ENCODE assay signal across 8 cellular contexts in the genomic region with DNA sequence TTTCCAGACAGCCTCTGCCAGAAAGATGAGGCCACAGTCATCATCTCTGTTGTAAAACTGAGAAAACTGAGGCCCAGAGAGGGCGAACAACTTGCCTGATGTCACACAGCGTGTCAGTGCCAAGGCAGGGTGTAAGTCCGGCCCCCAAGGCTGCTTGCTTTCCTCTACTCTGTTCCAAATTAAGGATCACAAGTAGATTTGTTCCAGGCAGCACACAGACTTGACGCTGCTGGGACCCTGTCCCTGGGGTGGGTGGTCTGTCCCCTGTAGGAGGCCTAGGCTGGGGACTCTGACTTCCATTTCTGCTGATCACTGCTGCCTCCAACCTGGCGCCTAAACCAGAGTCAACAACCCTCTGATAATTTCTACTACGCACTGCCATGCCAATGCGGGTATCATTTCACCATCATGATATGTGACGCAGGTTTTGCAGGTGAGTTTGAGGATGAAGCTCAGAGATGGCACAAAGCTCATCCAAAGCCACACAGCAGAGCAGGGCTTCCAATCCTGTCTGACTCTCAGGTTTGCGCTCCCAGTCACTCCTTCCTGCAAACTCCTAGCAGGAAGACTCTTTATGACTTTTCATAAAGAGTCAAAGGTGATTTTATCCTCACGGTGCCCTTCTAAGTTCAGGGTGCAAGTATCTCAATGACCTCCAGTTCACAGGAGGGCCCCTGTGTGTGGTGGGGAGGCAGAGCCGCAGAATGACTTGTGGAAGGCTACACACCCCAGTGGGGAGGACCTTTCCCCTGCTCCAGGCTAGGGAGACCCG. TPM values are rescaled to one million over a fixed set of nuclear protein-coding genes. Genes with fewer than 3 reads are reported as not detected.
A peak's percentile ranks its signal among the peaks of the same experiment; 100 is the strongest.
DNase-seq lines count a peak whose midpoint lies in the region; ATAC-seq, FAIRE-seq and TF ChIP-seq lines count a peak whose summit lies in the region.

No MANE protein-coding gene starts in this region.

- no peaks in the 10 kb centered on the region for H3K27me3 Mint-ChIP-seq in activated T-cell treated with anti-CD3 and anti-CD28 coated beads, Interleukin-2, amount 50 U/mL, for 4 hours (ENCODE audit: low read depth)
- no peaks in the 10 kb centered on the region for H3K27me3 Mint-ChIP-seq in astrocyte (ENCODE audit: low read depth, unreplicated experiment)

- H3K4me3 Mint-ChIP-seq in activated T-cell treated with anti-CD3 and anti-CD28 coated beads, Interleukin-2, amount 50 U/mL, for 4 hours, result peak overlapping the region; percentile 74
- peak overlapping the region; percentile 54 for H3K4me3 Mint-ChIP-seq in astrocyte (ENCODE audit: unreplicated experiment)

- TF ChIP-seq CTCF in astrocyte (IDR thresholded peaks at IDR 0.05; ENCODE audit: insufficient read depth, low read depth, low read length), result no peak

- H3K36me3 Mint-ChIP-seq in activated T-cell treated with anti-CD3 and anti-CD28 coated beads, Interleukin-2, amount 50 U/mL, for 4 hours (ENCODE audit: insufficient read depth), result peaks cover 1% of the 10 kb centered on the region
- H3K36me3 Mint-ChIP-seq in astrocyte (ENCODE audit: low read depth, unreplicated experiment), result peaks cover 4% of the 10 kb centered on the region

- peaks cover 84% of the 10 kb centered on the region for H4K20me1 ChIP-seq in astrocyte (ENCODE audit: insufficient read depth, low read length)

- no peaks in the 10 kb centered on the region for H3K9me3 ChIP-seq in astrocyte (ENCODE audit: insufficient read depth, low read depth, low read length)

- H3K4me1 ChIP-seq in astrocyte (ENCODE audit: insufficient read depth, low read length), result peaks cover 34% of the 10 kb centered on the region

- FAIRE-seq in astrocyte (lab: Jason Lieb, UNC), result no peak

- H3K4me3 ChIP-seq in astrocyte (ENCODE audit: insufficient read depth, low read depth, low read length), result no peak overlapping the region

- no peaks in the 10 kb centered on the region for H3K27me3 ChIP-seq in astrocyte (ENCODE audit: insufficient read depth, low read length)

- H2AFZ ChIP-seq in astrocyte (ENCODE audit: low read depth, low read length), result no peak overlapping the region

- peaks cover 24% of the 10 kb centered on the region for H3K79me2 ChIP-seq in astrocyte (ENCODE audit: insufficient read depth, low read length)

- peaks cover 74% of the 10 kb centered on the region for H3K4me1 Mint-ChIP-seq in activated T-cell treated with anti-CD3 and anti-CD28 coated beads, Interleukin-2, amount 50 U/mL, for 4 hours (ENCODE audit: low read depth)
- peaks cover 15% of the 10 kb centered on the region for H3K4me1 Mint-ChIP-seq in astrocyte (ENCODE audit: low read depth, unreplicated experiment)

- no peaks in the 10 kb centered on the region for H3K9me3 Mint-ChIP-seq in activated T-cell treated with anti-CD3 and anti-CD28 coated beads, Interleukin-2, amount 50 U/mL, for 4 hours
- no peaks in the 10 kb centered on the region for H3K9me3 Mint-ChIP-seq in astrocyte (ENCODE audit: unreplicated experiment)

- DNase-seq in activated T-cell treated with anti-CD3 and anti-CD28 coated beads, Interleukin-2, amount 50 U/mL, for 4 hours, result no peak
- DNase-seq in activated T-cell treated with anti-CD3 and anti-CD28 coated beads for 4 hours (no peak), astrocyte (ENCODE audit: low read depth) (no peak), medulla oblongata (ENCODE audit: extremely low spot score) (peak; percentile 9), NCI-H1930 (lab: John Stamatoyannopoulos, UW) (no peak), HPDE6-E6E7 (ENCODE audit: extremely low spot score) (no peak)
- no peak for DNase-seq in activated effector memory CD4-positive, alpha-beta T cell treated with anti-CD3 and anti-CD28 coated beads, Interleukin-2, amount 50 U/mL, for 16 hours

- no peaks in the 10 kb centered on the region for H3K36me3 ChIP-seq in astrocyte (ENCODE audit: insufficient read depth, low read length)

- peak overlapping the region; percentile 71 for H3K4me2 ChIP-seq in astrocyte (ENCODE audit: low read length)

- peak overlapping the region; percentile 98 for H3K27ac Mint-ChIP-seq in astrocyte (ENCODE audit: unreplicated experiment)

- peak overlapping the region; percentile 75 for H3K9ac ChIP-seq in astrocyte (ENCODE audit: low read length)

- H3K27ac ChIP-seq in astrocyte (ENCODE audit: low read depth, low read length) (peak overlapping the region; percentile 77), temporal lobe (ENCODE audit: low read depth, low read length) (peak overlapping the region; percentile 100)

- peak; percentile 13 to 15 for ATAC-seq in activated T-cell treated with anti-CD3 and anti-CD28 coated beads, Interleukin-2, amount 50 U/mL, for 4 hours

RNA-seq across cellular contexts. Expression of gene RALGDS, which starts 13.6 kb away (rescaled TPM):
- 10 to 100 TPM; 43.2 to 46.7 (median 45.2) TPM for total RNA-seq in activated T-cell treated with anti-CD3 and anti-CD28 coated beads, Interleukin-2, amount 50 U/mL, for 4 hours
- 41.2 and 46.6 TPM in 2 replicates for total RNA-seq in astrocyte
- total RNA-seq in temporal lobe, result 92.0 TPM

RNA-seq across cellular contexts. Expression of gene GBGT1, which starts 29.1 kb away (rescaled TPM):
- total RNA-seq in activated T-cell treated with anti-CD3 and anti-CD28 coated beads, Interleukin-2, amount 50 U/mL, for 4 hours, result 1 to 10 TPM; 3.0 to 3.3 (median 3.2) TPM
- total RNA-seq in astrocyte (8.4 and 8.5 TPM in 2 replicates), temporal lobe (1.5 TPM)
